10 cellular contexts compared by ENCODE assay signal in genomic region chrX:18146954-18147353, GRCh38.
DNase-seq lines count a peak whose midpoint lies in the region; ATAC-seq, FAIRE-seq and TF ChIP-seq lines count a peak whose summit lies in the region.
"Had no signal": no experiment of that assay in that cellular context is flagged by ENCODE, and none has a peak within 500 bp of the region (broad histone marks: within the 10 kb centered on the region; RNA-seq: fewer than 3 reads in every experiment).

No MANE protein-coding gene starts in this region.

- H3K4me3 ChIP-seq in AG10803 (ENCODE audit: low read length) (no peak overlapping the region), fibroblast of pulmonary artery (replicated peaks; ENCODE audit: low read depth, low read length) (no peak overlapping the region)

- TF ChIP-seq CTCF in AG10803 (conservative IDR thresholded peaks at IDR 0.05; ENCODE audit: low read length), result no peak
- no peak for TF ChIP-seq CTCF in fibroblast of pulmonary artery (IDR thresholded peaks at IDR 0.05; ENCODE audit: low read length, missing control alignments)

- DNase-seq in AG10803 (ENCODE audit: low read depth), result peak; percentile 1
- DNase-seq in GM19239 (ENCODE audit: insufficient read length, low spot score), result no peak
- peak; percentile 33 for DNase-seq in RPMI8226
- DNase-seq in fibroblast of pulmonary artery (ENCODE audit: low read depth), result peak; percentile 8
- DNase-seq in frontal cortex (ENCODE audit: low spot score in 2 of 2), result no peak
- no peak for DNase-seq in activated CD8-positive, alpha-beta memory T cell treated with anti-CD3 and anti-CD28 coated beads, Interleukin-2, amount 50 U/mL, for 48 hours
- no peak for DNase-seq in NCI-H226
- DNase-seq: SHP77 had no signal

- ATAC-seq in HG03354 (IDR thresholded peaks at IDR 0.05; ENCODE audit: poor library complexity, severe bottlenecking, unreplicated experiment), result no peak
- ATAC-seq: naive thymus-derived CD8-positive, alpha-beta T cell had no signal

- peak; percentile 51 for FAIRE-seq in GM19239 (lab: Jason Lieb, UNC)
- no peak for FAIRE-seq in frontal cortex (lab: Jason Lieb, UNC)

Comparison
In these comparisons a context has a peak if more than half of its experiments do, and no peak if none do; other contexts are left out.
1. DNase-seq: peak in AG10803 (single experiment), RPMI8226 (single experiment) and fibroblast of pulmonary artery (single experiment); none in GM19239 (single experiment), frontal cortex (0 of 2), activated CD8-positive, alpha-beta memory T cell treated with anti-CD3 and anti-CD28 coated beads, Interleukin-2, amount 50 U/mL, for 48 hours (single experiment) and NCI-H226 (single experiment).